Comparison of ENCODE assay signal across 16 cellular contexts in genomic region chr1:35561297-35561971, GRCh38. TPM values are rescaled to one million over a fixed set of nuclear protein-coding genes. Genes with fewer than 3 reads are reported as not detected.
DNase-seq lines count a peak whose midpoint lies in the region; ATAC-seq and TF ChIP-seq lines count a peak whose summit lies in the region.
"Had no signal": no experiment of that assay in that cellular context is flagged by ENCODE, and none has a peak within 500 bp of the region (broad histone marks: within the 10 kb centered on the region; RNA-seq: fewer than 3 reads in every experiment).

No MANE protein-coding gene starts in this region.

- TF ChIP-seq POLR2A in suprapubic skin (IDR thresholded peaks at IDR 0.05): no peak

- peaks cover 7% of the 10 kb centered on the region for H3K79me1 ChIP-seq in mesendoderm (ENCODE audit: low read length)

- H2BK120ac ChIP-seq in mesendoderm (ENCODE audit: low read depth, low read length): no peak overlapping the region

- no peak overlapping the region for H3K23ac ChIP-seq in mesendoderm (ENCODE audit: low read length)

- POLR2A ChIA-PET in activated CD4-positive, alpha-beta T cell treated with anti-CD3 and anti-CD28 coated beads for 36 hours (lab: Charles Lee): interaction anchor here (0.8 kb wide), 1 partner anchor 111 kb away, joined by 3 read pairs; no protein-coding TSS in a partner anchor

- no peak for ATAC-seq in activated CD4-positive, alpha-beta T cell treated with anti-CD3 and anti-CD28 coated beads for 36 hours
- ATAC-seq: Panc1 had no signal

- BruUV-seq in Calu3 (replicated peaks; lab: Mats Ljungman, UMichigan): no TSS peak

- TF ChIP-seq CTCF in suprapubic skin (IDR thresholded peaks at IDR 0.05) (no peak), Calu3 (IDR thresholded peaks at IDR 0.05; ENCODE audit: unreplicated experiment) (no peak)

- H4K8ac ChIP-seq in mesendoderm (ENCODE audit: low read depth, low read length): no peak overlapping the region

- no peak overlapping the region for H3K4me3 Mint-ChIP-seq in activated CD4-positive, alpha-beta T cell treated with anti-CD3 and anti-CD28 coated beads for 36 hours
- no peak overlapping the region for H3K4me3 Mint-ChIP-seq in Calu3 (ENCODE audit: low read depth, unreplicated experiment)
- H3K4me3 Mint-ChIP-seq: activated CD4-positive, alpha-beta T cell treated with anti-CD3 and anti-CD28 coated beads, Interleukin-2, amount 10 ng/mL, durations not matched to agents 7 days and 5 days had no signal

- intact Hi-C loops in activated CD4-positive, alpha-beta T cell treated with anti-CD3 and anti-CD28 coated beads for 36 hours (cut with DNase I, micrococcal nuclease): no loop called here
- intact Hi-C loops in Calu3 (cut with micrococcal nuclease; ENCODE audit: unreplicated experiment): no loop called here

- H3K27ac ChIP-seq in angular gyrus (ENCODE audit: low read depth, low read length) (peak overlapping the region; percentile 98), mesendoderm (ENCODE audit: low read depth, low read length) (no peak overlapping the region), suprapubic skin (no peak overlapping the region)
- H3K27ac ChIP-seq: epithelial cell of prostate had no signal

- CTCF ChIA-PET in activated CD4-positive, alpha-beta T cell treated with anti-CD3 and anti-CD28 coated beads for 36 hours (lab: Charles Lee): interaction anchor here (0.6 to 3.2 kb wide), 8 partner anchors 9 to 352 kb away, joined by 3 to 33 read pairs (median 3); no protein-coding TSS in a partner anchor
- CTCF ChIA-PET in Calu3 (lab: Charles Lee): interaction anchor here (0.6 kb wide), 1 partner anchor 229 kb away, joined by 3 read pairs; no protein-coding TSS in a partner anchor

- no peak overlapping the region for H3K18ac ChIP-seq in mesendoderm (ENCODE audit: low read length)

- H3K4me2 ChIP-seq in mesendoderm (ENCODE audit: low read length): no peak overlapping the region

- peak overlapping the region; percentile 5 for H3K27ac Mint-ChIP-seq in activated CD4-positive, alpha-beta T cell treated with anti-CD3 and anti-CD28 coated beads for 36 hours
- no peak overlapping the region for H3K27ac Mint-ChIP-seq in Calu3 (ENCODE audit: unreplicated experiment)
- H3K27ac Mint-ChIP-seq: activated CD4-positive, alpha-beta T cell treated with anti-CD3 and anti-CD28 coated beads, Interleukin-2, amount 10 ng/mL, durations not matched to agents 7 days and 5 days had no signal

- no peak overlapping the region for H2BK15ac ChIP-seq in mesendoderm (replicated peaks; ENCODE audit: low read depth)

- H3K79me2 ChIP-seq in mesendoderm (ENCODE audit: control insufficient read depth, insufficient read depth, low read length): peaks cover 4% of the 10 kb centered on the region

- DNase-seq in activated CD4-positive, alpha-beta T cell treated with anti-CD3 and anti-CD28 coated beads for 36 hours: no peak
- DNase-seq in activated CD4-positive, alpha-beta T cell treated with anti-CD3 and anti-CD28 coated beads for 4 hours: no peak
- DNase-seq in mesendoderm (no peak), suprapubic skin (ENCODE audit: low spot score in 2 of 2) (peak in 1 of 2 donors; percentile 31), NCI-H146 treated with DMSO at 0.1 percent for 48 hours (lab: John Stamatoyannopoulos, UW; ENCODE audit: unreplicated experiment) (no peak), T-helper 2 cell (no peak), Calu3 (no peak)
- DNase-seq: activated CD4-positive, alpha-beta T cell treated with anti-CD3 and anti-CD28 coated beads, Interleukin-2, amount 10 ng/mL, durations not matched to agents 7 days and 5 days; activated gamma-delta T cell; Caco-2; naive B cell; NCI-H1436; NCI-H510A treated with DMSO at 0.1 percent for 48 hours had no signal

- no peaks in the 10 kb centered on the region for H3K9me3 Mint-ChIP-seq in activated CD4-positive, alpha-beta T cell treated with anti-CD3 and anti-CD28 coated beads for 36 hours (ENCODE audit: low read depth)
- H3K9me3 Mint-ChIP-seq in Calu3 (ENCODE audit: low read depth, unreplicated experiment): no peaks in the 10 kb centered on the region
- H3K9me3 Mint-ChIP-seq: activated CD4-positive, alpha-beta T cell treated with anti-CD3 and anti-CD28 coated beads, Interleukin-2, amount 10 ng/mL, durations not matched to agents 7 days and 5 days; naive B cell had no signal

- H3K4me3 ChIP-seq in mesendoderm (ENCODE audit: low read length) (no peak overlapping the region), suprapubic skin (peak overlapping the region; percentile 22)

- H4K5ac ChIP-seq in mesendoderm (ENCODE audit: low read length): no peak overlapping the region

- H2AK5ac ChIP-seq in mesendoderm (ENCODE audit: low read length): no peak overlapping the region

- H3K9ac ChIP-seq in mesendoderm (ENCODE audit: low read length): no peak overlapping the region

- no peak overlapping the region for H2BK5ac ChIP-seq in mesendoderm (ENCODE audit: low read length)

- H3K4me1 Mint-ChIP-seq in activated CD4-positive, alpha-beta T cell treated with anti-CD3 and anti-CD28 coated beads for 36 hours: peaks cover 35% of the 10 kb centered on the region
- H3K4me1 Mint-ChIP-seq in Calu3 (ENCODE audit: low read depth, unreplicated experiment): peaks cover 3% of the 10 kb centered on the region

- H3K4me1 ChIP-seq in mesendoderm (ENCODE audit: control insufficient read depth, low read depth, low read length): peaks cover 1% of the 10 kb centered on the region
- H3K4me1 ChIP-seq in suprapubic skin: peaks cover 49% of the 10 kb centered on the region
- H3K4me1 ChIP-seq: Caco-2 had no signal

- peak overlapping the region; percentile 25 for H3K56ac ChIP-seq in mesendoderm (ENCODE audit: low read length)

- H3K36me3 ChIP-seq in mesendoderm (ENCODE audit: control insufficient read depth, insufficient read depth, low read length) (peaks cover 4% of the 10 kb centered on the region), suprapubic skin (peaks cover 28% of the 10 kb centered on the region)

- WGBS in mesendoderm (ENCODE audit: extremely low coverage, insufficient coverage, low lambda C conversion rate): 100% methylated on average over 1 of the region's 11 CpGs
- 63% methylated on average over 11 of the region's 11 CpGs for WGBS in suprapubic skin

- no peak overlapping the region for H3K4ac ChIP-seq in mesendoderm (ENCODE audit: low read depth, low read length)

- no peaks in the 10 kb centered on the region for H3K27me3 Mint-ChIP-seq in activated CD4-positive, alpha-beta T cell treated with anti-CD3 and anti-CD28 coated beads for 36 hours
- no peaks in the 10 kb centered on the region for H3K27me3 Mint-ChIP-seq in Calu3 (ENCODE audit: unreplicated experiment)
- H3K27me3 Mint-ChIP-seq: activated CD4-positive, alpha-beta T cell treated with anti-CD3 and anti-CD28 coated beads, Interleukin-2, amount 10 ng/mL, durations not matched to agents 7 days and 5 days; naive B cell had no signal

- H3K9me3 ChIP-seq in suprapubic skin: no peaks in the 10 kb centered on the region
- H3K9me3 ChIP-seq: Caco-2 had no signal

- TF ChIP-seq EP300 in suprapubic skin (IDR thresholded peaks at IDR 0.05): no peak

- H3K27me3 ChIP-seq in mesendoderm (ENCODE audit: insufficient read depth, low read length, poor library complexity) (no peaks in the 10 kb centered on the region), suprapubic skin (no peaks in the 10 kb centered on the region)

- H3K36me3 Mint-ChIP-seq in activated CD4-positive, alpha-beta T cell treated with anti-CD3 and anti-CD28 coated beads for 36 hours (ENCODE audit: low read depth): peaks cover 2% of the 10 kb centered on the region
- H3K36me3 Mint-ChIP-seq in Calu3 (ENCODE audit: insufficient read depth, unreplicated experiment): peaks cover 44% of the 10 kb centered on the region
- H3K36me3 Mint-ChIP-seq: naive B cell had no signal

RNA-seq across cellular contexts. Expression of gene NCDN, which starts 3.8 kb away (rescaled TPM):
- 10 to 100 TPM; 21.1 to 23.4 TPM for total RNA-seq in activated CD4-positive, alpha-beta T cell treated with anti-CD3 and anti-CD28 coated beads for 36 hours
- 27.8 TPM for polyA plus RNA-seq in mesendoderm (2013, experiment 1 of 2)
- polyA plus RNA-seq in mesendoderm (2013, experiment 2 of 2): 28.0 TPM
- total RNA-seq in suprapubic skin (10 to 100 TPM; 14.1 to 26.2 (median 24.1) TPM), Calu3 (2022) (36.0 and 38.0 TPM in 2 replicates)

RNA-seq across cellular contexts. Expression of gene KIAA0319L, which starts 4.2 kb away (rescaled TPM):
- 10 to 100 TPM; 26.5 to 28.1 TPM for total RNA-seq in activated CD4-positive, alpha-beta T cell treated with anti-CD3 and anti-CD28 coated beads for 36 hours
- 15.1 TPM for polyA plus RNA-seq in mesendoderm (2013, experiment 1 of 2)
- 16.4 TPM for polyA plus RNA-seq in mesendoderm (2013, experiment 2 of 2)
- total RNA-seq in suprapubic skin (100 to 1,000 TPM in 2 of 4 donors, 10 to 100 TPM in 2; 52.1 to 124 (median 83.5) TPM), Calu3 (2022) (72.0 and 72.6 TPM in 2 replicates)

RNA-seq across cellular contexts. Expression of gene TFAP2E, which starts 11.7 kb away (rescaled TPM):
- under 1 TPM; 0.53 to 0.58 TPM for total RNA-seq in activated CD4-positive, alpha-beta T cell treated with anti-CD3 and anti-CD28 coated beads for 36 hours
- 0.20 TPM for polyA plus RNA-seq in mesendoderm (2013, experiment 1 of 2)
- 0.14 TPM for polyA plus RNA-seq in mesendoderm (2013, experiment 2 of 2)
- total RNA-seq in suprapubic skin (1 to 10 TPM; 3.2 to 9.0 (median 5.2) TPM), Calu3 (2022) (0.26 and 0.49 TPM in 2 replicates)
